ENCODE assay signal across 1 cellular context in genomic region chr17:63578769-63579111, GRCh38.
A peak's percentile ranks its signal among the peaks of the same experiment; 100 is the strongest.
TF ChIP-seq lines count a peak whose summit lies in the region.

No MANE protein-coding gene starts in this region.

TF ChIP-seq in HepG2, 621 proteins besides CTCF, POLR2A, EP300 and RAD21 (continued from another document and continues in another):
- TF ChIP-seq DDIT3 (CRISPR knock-in tag; IDR thresholded peaks at IDR 0.05) (no peak), SKI (IDR thresholded peaks at IDR 0.05; ENCODE audit: partially characterized antibody) (no peak), BCL6 (CRISPR knock-in tag; IDR thresholded peaks at IDR 0.05) (no peak), ZNF354B (CRISPR knock-in tag; IDR thresholded peaks at IDR 0.05) (no peak), ATF4 (CRISPR knock-in tag; IDR thresholded peaks at IDR 0.05) (no peak), ZNF784 (CRISPR knock-in tag; IDR thresholded peaks at IDR 0.05; ENCODE audit: borderline replicate concordance) (0 out of 2 replicates have a peak, but pooled peaks have one; percentile 1), KLF15 (CRISPR knock-in tag; IDR thresholded peaks at IDR 0.05; ENCODE audit: borderline replicate concordance) (no peak), FIP1L1 (IDR thresholded peaks at IDR 0.05; ENCODE audit: borderline replicate concordance, insufficient read depth, low read depth, low read length) (no peak), ZNF607 (CRISPR knock-in tag; IDR thresholded peaks at IDR 0.05; ENCODE audit: borderline replicate concordance) (0 out of 2 replicates have a peak, but pooled peaks have one; percentile 33), ZNF570 (CRISPR knock-in tag; IDR thresholded peaks at IDR 0.05; ENCODE audit: borderline replicate concordance) (no peak), TOPORS (CRISPR knock-in tag; IDR thresholded peaks at IDR 0.05) (no peak), ZNF850 (CRISPR knock-in tag; conservative IDR thresholded peaks at IDR 0.05) (no peak), AGO1 (IDR thresholded peaks at IDR 0.05; ENCODE audit: low read depth, low read length, poor library complexity, severe bottlenecking) (no peak), ZC3H4 (CRISPR knock-in tag; IDR thresholded peaks at IDR 0.05; ENCODE audit: borderline replicate concordance) (no peak), GPN1 (CRISPR knock-in tag; IDR thresholded peaks at IDR 0.05; ENCODE audit: borderline replicate concordance) (no peak), ZNF598 (CRISPR knock-in tag; IDR thresholded peaks at IDR 0.05; ENCODE audit: borderline replicate concordance) (0 out of 2 replicates have a peak, but pooled peaks have one; percentile 30), ZNF335 (CRISPR knock-in tag; IDR thresholded peaks at IDR 0.05) (no peak), THAP9 (CRISPR knock-in tag; IDR thresholded peaks at IDR 0.05; ENCODE audit: borderline replicate concordance) (no peak), TFDP2 (CRISPR knock-in tag; IDR thresholded peaks at IDR 0.05) (no peak), ZNF124 (CRISPR knock-in tag; IDR thresholded peaks at IDR 0.05) (no peak), ZBTB4 (CRISPR knock-in tag; IDR thresholded peaks at IDR 0.05; ENCODE audit: borderline replicate concordance) (no peak), SRF (IDR thresholded peaks at IDR 0.05; ENCODE audit: low read depth, low read length) (no peak), DPF2 (CRISPR knock-in tag; IDR thresholded peaks at IDR 0.05; ENCODE audit: borderline replicate concordance, low read depth) (no peak), FOXP4 (CRISPR knock-in tag; IDR thresholded peaks at IDR 0.05) (no peak), ZNF572 (CRISPR knock-in tag; IDR thresholded peaks at IDR 0.05) (no peak; the same call in 1 of the 2 replicates), DNMT1 (CRISPR knock-in tag; IDR thresholded peaks at IDR 0.05) (no peak), NCOA1 (CRISPR knock-in tag; IDR thresholded peaks at IDR 0.05) (peak; percentile 37; the same call in 1 of the 2 replicates), MXD4 (CRISPR knock-in tag; IDR thresholded peaks at IDR 0.05) (peak; percentile 3; the same call in 1 of the 2 replicates), SIN3A (IDR thresholded peaks at IDR 0.05; ENCODE audit: borderline replicate concordance, low read depth, low read length) (no peak), ZNF558 (CRISPR knock-in tag; IDR thresholded peaks at IDR 0.05; ENCODE audit: borderline replicate concordance) (no peak), SNRNP70 (IDR thresholded peaks at IDR 0.05; ENCODE audit: low read depth, low read length) (no peak), ZSCAN21 (CRISPR knock-in tag; IDR thresholded peaks at IDR 0.05; ENCODE audit: borderline replicate concordance) (no peak), DRAP1 (CRISPR knock-in tag; IDR thresholded peaks at IDR 0.05) (no peak; the same call in 1 of the 2 replicates), ZNF24 (IDR thresholded peaks at IDR 0.05) (no peak), ZNF460 (CRISPR knock-in tag; IDR thresholded peaks at IDR 0.05; ENCODE audit: borderline replicate concordance) (no peak), ZBTB8A (CRISPR knock-in tag; IDR thresholded peaks at IDR 0.05; ENCODE audit: borderline replicate concordance, low read depth) (no peak), ZMYM2 (CRISPR knock-in tag; IDR thresholded peaks at IDR 0.05) (no peak), HNF4G (IDR thresholded peaks at IDR 0.05; ENCODE audit: borderline replicate concordance, low read depth, low read length) (no peak), HNF4G (CRISPR knock-in tag; IDR thresholded peaks at IDR 0.05; ENCODE audit: borderline replicate concordance, low read depth) (no peak), LBX2 (CRISPR knock-in tag; IDR thresholded peaks at IDR 0.05; ENCODE audit: borderline replicate concordance) (no peak), ZNF510 (CRISPR knock-in tag; IDR thresholded peaks at IDR 0.05; ENCODE audit: low read depth) (no peak), NR2F6 (IDR thresholded peaks at IDR 0.05) (no peak), NR2F6 (CRISPR knock-in tag; IDR thresholded peaks at IDR 0.05) (no peak), ZMYM4 (CRISPR knock-in tag; IDR thresholded peaks at IDR 0.05) (no peak), ZNF619 (CRISPR knock-in tag; IDR thresholded peaks at IDR 0.05) (0 out of 2 replicates have a peak, but pooled peaks have one; percentile 22), SOX13 (IDR thresholded peaks at IDR 0.05) (no peak), SOX13 (CRISPR knock-in tag; conservative IDR thresholded peaks at IDR 0.05 in 1 of 2, IDR thresholded peaks at IDR 0.05 in 1 of 2) (no peak), FOSL2 (CRISPR knock-in tag; IDR thresholded peaks at IDR 0.05) (no peak), ZNF503 (CRISPR knock-in tag; IDR thresholded peaks at IDR 0.05) (0 out of 2 replicates have a peak, but pooled peaks have one; percentile 5), PREB (CRISPR knock-in tag; IDR thresholded peaks at IDR 0.05) (no peak), SP5 (CRISPR knock-in tag; IDR thresholded peaks at IDR 0.05; ENCODE audit: borderline replicate concordance, low read depth) (no peak), CSRNP1 (CRISPR knock-in tag; IDR thresholded peaks at IDR 0.05) (no peak)
